In genomic region chr16:47493358-47494337, GRCh38 we compare ENCODE assay signal across 9 cellular contexts. TPM values are rescaled to one million over a fixed set of nuclear protein-coding genes. Genes with fewer than 3 reads are reported as not detected.
DNase-seq lines count a peak whose midpoint lies in the region; ATAC-seq and TF ChIP-seq lines count a peak whose summit lies in the region.
"Had no signal": no experiment of that assay in that cellular context is flagged by ENCODE, and none has a peak within 500 bp of the region (broad histone marks: within the 10 kb centered on the region; RNA-seq: fewer than 3 reads in every experiment).

No MANE protein-coding gene starts in this region.

- H3K36me3 ChIP-seq in A673 (ENCODE audit: insufficient read depth, low read length, poor library complexity, severe bottlenecking) (no peaks in the 10 kb centered on the region), brain microvascular endothelial cell (replicated peaks) (no peaks in the 10 kb centered on the region)

- H3K9me3 ChIP-seq in A673 (ENCODE audit: low read depth, low read length, poor library complexity, severe bottlenecking) = peaks cover 22% of the 10 kb centered on the region

- H3K4me3 ChIP-seq in A673 (ENCODE audit: low read depth, low read length, poor library complexity, severe bottlenecking) = no peak overlapping the region
- H3K4me3 ChIP-seq in brain microvascular endothelial cell (ENCODE audit: low read depth, low read length) = no peak overlapping the region

- no peak for ATAC-seq in stimulated activated naive CD8-positive, alpha-beta T cell treated with anti-CD3 and anti-CD28 coated beads, Interleukin-15, amount 100 ng/mL, for 72 hours
- peak; percentile 68 for ATAC-seq in HG03439 (IDR thresholded peaks at IDR 0.05; ENCODE audit: unreplicated experiment)
- no peak for ATAC-seq in activated CD4-positive, CD25-positive, alpha-beta regulatory T cell treated with anti-CD3 and anti-CD28 coated beads, Interleukin-2, amount 50 U/mL, for 24 hours

- peak overlapping the region; percentile 58 for H3K27ac Mint-ChIP-seq in stimulated activated naive CD8-positive, alpha-beta T cell treated with anti-CD3 and anti-CD28 coated beads, Interleukin-15, Interleukin-2, amounts not matched to agents 100 ng/mL and 50 ng/mL, for 24 hours
- H3K27ac Mint-ChIP-seq in stimulated activated naive CD8-positive, alpha-beta T cell treated with anti-CD3 and anti-CD28 coated beads, Interleukin-15, amount 100 ng/mL, for 72 hours = peak overlapping the region in 1 of 2 donors; percentile 95
- H3K27ac Mint-ChIP-seq in dendritic cell treated with granulocyte-macrophage colony-stimulating factor and Interleukin-4, amounts not matched to agents 40 ng/mL and 50 ng/mL, for 4 days = peak overlapping the region; percentile 89

- H3K4me3 Mint-ChIP-seq in stimulated activated naive CD8-positive, alpha-beta T cell treated with anti-CD3 and anti-CD28 coated beads, Interleukin-15, Interleukin-2, amounts not matched to agents 100 ng/mL and 50 ng/mL, for 24 hours = peak overlapping the region; percentile 77
- no peak overlapping the region for H3K4me3 Mint-ChIP-seq in stimulated activated naive CD8-positive, alpha-beta T cell treated with anti-CD3 and anti-CD28 coated beads, Interleukin-15, amount 100 ng/mL, for 72 hours
- peak overlapping the region; percentile 71 for H3K4me3 Mint-ChIP-seq in dendritic cell treated with granulocyte-macrophage colony-stimulating factor and Interleukin-4, amounts not matched to agents 40 ng/mL and 50 ng/mL, for 4 days

- H3K27ac ChIP-seq in A673 (ENCODE audit: low read depth, low read length, poor library complexity, severe bottlenecking) (no peak overlapping the region), brain microvascular endothelial cell (no peak overlapping the region)

- BruUV-seq in A673 (replicated peaks; lab: Mats Ljungman, UMichigan) = no TSS peak

- H3K36me3 Mint-ChIP-seq in stimulated activated naive CD8-positive, alpha-beta T cell treated with anti-CD3 and anti-CD28 coated beads, Interleukin-15, Interleukin-2, amounts not matched to agents 100 ng/mL and 50 ng/mL, for 24 hours (ENCODE audit: low read depth) = peaks cover 49% of the 10 kb centered on the region
- peaks cover 41% of the 10 kb centered on the region for H3K36me3 Mint-ChIP-seq in dendritic cell treated with granulocyte-macrophage colony-stimulating factor and Interleukin-4, amounts not matched to agents 40 ng/mL and 50 ng/mL, for 4 days (ENCODE audit: low read depth)

- in situ Hi-C loops in brain microvascular endothelial cell (cut with HindIII; ENCODE audit: low pct_ligation_motif_present, low sequenced_read_pairs) = no loop called here

- H3K27me3 ChIP-seq in A673 (replicated peaks; ENCODE audit: insufficient read depth, low read depth, low read length, poor library complexity) = no peaks in the 10 kb centered on the region
- H3K27me3 ChIP-seq in brain microvascular endothelial cell (replicated peaks) = no peaks in the 10 kb centered on the region

- H3K27me3 Mint-ChIP-seq in stimulated activated naive CD8-positive, alpha-beta T cell treated with anti-CD3 and anti-CD28 coated beads, Interleukin-15, Interleukin-2, amounts not matched to agents 100 ng/mL and 50 ng/mL, for 24 hours = no peaks in the 10 kb centered on the region
- no peaks in the 10 kb centered on the region for H3K27me3 Mint-ChIP-seq in stimulated activated naive CD8-positive, alpha-beta T cell treated with anti-CD3 and anti-CD28 coated beads, Interleukin-15, amount 100 ng/mL, for 72 hours
- no peaks in the 10 kb centered on the region for H3K27me3 Mint-ChIP-seq in dendritic cell treated with granulocyte-macrophage colony-stimulating factor and Interleukin-4, amounts not matched to agents 40 ng/mL and 50 ng/mL, for 4 days

- H3K9me3 Mint-ChIP-seq in stimulated activated naive CD8-positive, alpha-beta T cell treated with anti-CD3 and anti-CD28 coated beads, Interleukin-15, Interleukin-2, amounts not matched to agents 100 ng/mL and 50 ng/mL, for 24 hours = peaks cover 12% of the 10 kb centered on the region
- peaks cover 10 to 18% of the 10 kb centered on the region in 2 donors for H3K9me3 Mint-ChIP-seq in stimulated activated naive CD8-positive, alpha-beta T cell treated with anti-CD3 and anti-CD28 coated beads, Interleukin-15, amount 100 ng/mL, for 72 hours
- H3K9me3 Mint-ChIP-seq in dendritic cell treated with granulocyte-macrophage colony-stimulating factor and Interleukin-4, amounts not matched to agents 40 ng/mL and 50 ng/mL, for 4 days = peaks cover 11% of the 10 kb centered on the region

- CTCF ChIA-PET in A673 (lab: Charles Lee) = no interaction called here
- CTCF ChIA-PET in HEK293T (lab: Yijun Ruan, JAX) = no interaction called here

- peaks cover 42% of the 10 kb centered on the region for H3K4me1 Mint-ChIP-seq in stimulated activated naive CD8-positive, alpha-beta T cell treated with anti-CD3 and anti-CD28 coated beads, Interleukin-15, Interleukin-2, amounts not matched to agents 100 ng/mL and 50 ng/mL, for 24 hours (ENCODE audit: low read depth)
- peaks cover 33% of the 10 kb centered on the region for H3K4me1 Mint-ChIP-seq in stimulated activated naive CD8-positive, alpha-beta T cell treated with anti-CD3 and anti-CD28 coated beads, Interleukin-15, amount 100 ng/mL, for 72 hours
- peaks cover 29% of the 10 kb centered on the region for H3K4me1 Mint-ChIP-seq in dendritic cell treated with granulocyte-macrophage colony-stimulating factor and Interleukin-4, amounts not matched to agents 40 ng/mL and 50 ng/mL, for 4 days (ENCODE audit: low read depth)

- TF ChIP-seq CTCF in A673 (conservative IDR thresholded peaks at IDR 0.05; ENCODE audit: low read depth, low read length) (no peak), brain microvascular endothelial cell (IDR thresholded peaks at IDR 0.05; ENCODE audit: low read depth, low read length, missing control alignments) (no peak)

- intact Hi-C loops in dendritic cell treated with granulocyte-macrophage colony-stimulating factor and Interleukin-4, amounts not matched to agents 40 ng/mL and 50 ng/mL, for 4 days (cut with micrococcal nuclease) = loop anchor here (1.0 to 10.0 kb wide), 2 partner anchors 32 to 349 kb away; partner anchors contain the start of genes ITFG1, NETO2 and PHKB
- intact Hi-C loops in A673 (cut with micrococcal nuclease; ENCODE audit: unreplicated experiment) = no loop called here

- H3K4me1 ChIP-seq in A673 (ENCODE audit: insufficient read depth, low read length, poor library complexity, severe bottlenecking) = peaks cover 4% of the 10 kb centered on the region

- POLR2A ChIA-PET in A673 (lab: Charles Lee; ENCODE audit: low non-redundant PET) = no interaction called here
- POLR2A ChIA-PET in HEK293T (lab: Yijun Ruan, JAX) = no interaction called here

- DNase-seq in stimulated activated naive CD8-positive, alpha-beta T cell treated with anti-CD3 and anti-CD28 coated beads, Interleukin-15, amount 100 ng/mL, for 72 hours = no peak
- DNase-seq in A673 (ENCODE audit: low spot score) = no peak
- no peak for DNase-seq in HEK293T (ENCODE audit: extremely low spot score)
- DNase-seq in brain microvascular endothelial cell = no peak
- DNase-seq: NCI-H446 treated with DMSO at 0.1 percent for 48 hours had no signal

TF ChIP-seq in HEK293T, 16 proteins besides CTCF, POLR2A, EP300 and RAD21:
- TF ChIP-seq PKNOX1 (IDR thresholded peaks at IDR 0.05) (no peak), LEF1 (IDR thresholded peaks at IDR 0.05; ENCODE audit: borderline replicate concordance) (no peak), NFRKB (IDR thresholded peaks at IDR 0.05) (no peak), BHLHE40 (IDR thresholded peaks at IDR 0.05; ENCODE audit: borderline replicate concordance) (no peak), ELF4 (IDR thresholded peaks at IDR 0.05) (no peak), FOXA1 (IDR thresholded peaks at IDR 0.05) (no peak), L3MBTL2 (conservative IDR thresholded peaks at IDR 0.05) (no peak), ARNT (IDR thresholded peaks at IDR 0.05) (no peak), TARDBP (IDR thresholded peaks at IDR 0.05) (no peak), CTBP1 (IDR thresholded peaks at IDR 0.05; ENCODE audit: borderline replicate concordance) (no peak), FOXK2 (IDR thresholded peaks at IDR 0.05) (no peak), SUZ12 (IDR thresholded peaks at IDR 0.05) (no peak), HDGF (IDR thresholded peaks at IDR 0.05; ENCODE audit: borderline replicate concordance) (no peak), FOXM1 (IDR thresholded peaks at IDR 0.05; ENCODE audit: borderline replicate concordance) (no peak), SP1 (IDR thresholded peaks at IDR 0.05) (no peak)

RNA-seq across cellular contexts. Expression of gene PHKB, which starts 32.5 kb away (rescaled TPM):
- total RNA-seq in A673 (2021) = 50.6 and 62.4 TPM in 2 replicates

RNA-seq across cellular contexts. Expression of gene ITFG1, which starts 32.8 kb away (rescaled TPM):
- 39.6 and 40.1 TPM in 2 replicates for total RNA-seq in A673 (2021)

Comparison
In these comparisons a context has a peak if more than half of its experiments do, and no peak if none do; other contexts are left out.
1. H3K4me3 Mint-ChIP-seq: peak in stimulated activated naive CD8-positive, alpha-beta T cell treated with anti-CD3 and anti-CD28 coated beads, Interleukin-15, Interleukin-2, amounts not matched to agents 100 ng/mL and 50 ng/mL, for 24 hours (single experiment) and dendritic cell treated with granulocyte-macrophage colony-stimulating factor and Interleukin-4, amounts not matched to agents 40 ng/mL and 50 ng/mL, for 4 days (single experiment); none in stimulated activated naive CD8-positive, alpha-beta T cell treated with anti-CD3 and anti-CD28 coated beads, Interleukin-15, amount 100 ng/mL, for 72 hours (0 of 2).